Comparison of ENCODE assay signal across 23 cellular contexts in the genomic region with DNA sequence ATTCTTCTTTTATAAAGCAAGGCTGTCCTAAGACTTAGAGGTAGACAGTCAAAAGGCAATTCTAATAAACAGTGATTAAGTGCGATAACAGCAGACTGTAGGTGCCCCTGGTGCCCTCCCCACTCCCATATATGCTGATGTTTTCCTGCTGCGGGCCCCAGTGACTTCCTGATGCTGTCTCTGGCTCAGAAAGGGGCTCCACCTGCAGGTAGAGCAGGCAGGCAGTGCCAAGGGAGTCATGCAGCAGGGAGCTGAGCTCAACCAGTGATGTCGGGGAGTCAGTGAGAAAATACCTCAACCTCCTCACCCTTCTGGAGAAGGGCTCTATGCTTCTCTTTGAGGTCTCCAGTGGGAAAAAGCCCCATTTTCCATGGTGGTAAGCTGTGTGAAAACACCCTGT.
"Had no signal": no experiment of that assay in that cellular context is flagged by ENCODE, and none has a peak within 500 bp of the region (broad histone marks: within the 10 kb centered on the region; RNA-seq: fewer than 3 reads in every experiment).

No MANE protein-coding gene starts in this region.

- H3K9me3 Mint-ChIP-seq: activated CD8-positive, alpha-beta T cell treated with anti-CD3 and anti-CD28 coated beads for 36 hours; activated naive CD8-positive, alpha-beta T cell treated with anti-CD3 and anti-CD28 coated beads, Interleukin-2, amount 10 ng/mL, durations not matched to agents 7 days and 5 days had no signal

- ATAC-seq: activated CD8-positive, alpha-beta T cell treated with anti-CD3 and anti-CD28 coated beads for 36 hours; T-helper 17 cell had no signal

- H3K4me3 Mint-ChIP-seq: activated CD8-positive, alpha-beta T cell treated with anti-CD3 and anti-CD28 coated beads for 36 hours; activated naive CD8-positive, alpha-beta T cell treated with anti-CD3 and anti-CD28 coated beads, Interleukin-2, amount 10 ng/mL, durations not matched to agents 7 days and 5 days; T-helper 17 cell had no signal

- H3K27ac Mint-ChIP-seq: activated CD8-positive, alpha-beta T cell treated with anti-CD3 and anti-CD28 coated beads for 36 hours; activated naive CD8-positive, alpha-beta T cell treated with anti-CD3 and anti-CD28 coated beads, Interleukin-2, amount 10 ng/mL, durations not matched to agents 7 days and 5 days; T-helper 17 cell had no signal

- H3K36me3 ChIP-seq: adrenal gland, MG63 had no signal

- H3K4me3 ChIP-seq: adrenal gland, MG63 had no signal

- H3K9me3 ChIP-seq: adrenal gland, MG63 had no signal

- H3K27me3 Mint-ChIP-seq: activated naive CD8-positive, alpha-beta T cell treated with anti-CD3 and anti-CD28 coated beads, Interleukin-2, amount 10 ng/mL, durations not matched to agents 7 days and 5 days; T-helper 17 cell had no signal

- H3K27ac ChIP-seq: adrenal gland had no signal

- H3K27me3 ChIP-seq: MG63 had no signal

- H3K36me3 Mint-ChIP-seq: activated naive CD8-positive, alpha-beta T cell treated with anti-CD3 and anti-CD28 coated beads, Interleukin-2, amount 10 ng/mL, durations not matched to agents 7 days and 5 days had no signal

- DNase-seq: activated CD4-positive, CD25-positive, alpha-beta regulatory T cell; activated CD8-positive, alpha-beta memory T cell treated with anti-CD3 and anti-CD28 coated beads, Interleukin-2, amount 50 U/mL, for 4 hours; activated CD8-positive, alpha-beta T cell treated with anti-CD3 and anti-CD28 coated beads for 36 hours; activated naive CD4-positive, alpha-beta T cell treated with anti-CD3 and anti-CD28 coated beads, Interleukin-2, amount 50 U/mL, for 16 hours; activated naive CD8-positive, alpha-beta T cell treated with anti-CD3 and anti-CD28 coated beads, Interleukin-2, amount 10 ng/mL, durations not matched to agents 7 days and 5 days; activated T-cell treated with anti-CD3 and anti-CD28 coated beads, Interleukin-2, amount 50 U/mL, for 1 hour; adrenal gland; anterior cingulate cortex; cerebellar nuclear complex; MG63; MV-4-11; NCI-H1092 treated with DMSO at 0.1 percent for 48 hours; NCI-H1417 treated with DMSO at 0.1 percent for 48 hours; NCI-H1694; NCI-H2029; NCI-H2107; NCI-H2171 treated with DMSO at 0.1 percent for 48 hours; NCI-H226; NCI-H510A; NCI-H526 treated with DMSO at 0.1 percent for 48 hours; SIG-M5; T-helper 17 cell; T-helper 9 cell had no signal

- H3K4me1 Mint-ChIP-seq: activated naive CD8-positive, alpha-beta T cell treated with anti-CD3 and anti-CD28 coated beads, Interleukin-2, amount 10 ng/mL, durations not matched to agents 7 days and 5 days; T-helper 17 cell had no signal

- H3K4me1 ChIP-seq: adrenal gland had no signal
